27 cellular contexts compared by ENCODE assay signal in the genomic region with DNA sequence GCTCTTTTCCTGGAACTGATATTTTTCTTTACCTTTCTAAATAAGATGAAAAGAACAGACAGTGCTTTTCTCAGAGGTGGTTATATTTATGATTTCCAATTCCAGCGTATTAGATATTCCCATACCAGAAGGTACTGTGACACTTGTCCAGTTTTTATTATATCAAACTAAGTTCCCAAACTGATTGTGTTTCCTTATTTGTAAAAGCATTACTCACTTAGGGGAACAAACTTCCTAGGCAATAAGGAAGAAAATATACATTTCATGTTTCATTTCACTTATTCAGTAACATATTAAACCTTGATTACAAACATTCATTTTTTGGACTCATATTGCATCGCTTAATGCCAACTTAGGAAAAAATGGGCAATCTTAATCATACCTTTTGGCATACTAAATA.
"Had no signal": no experiment of that assay in that cellular context is flagged by ENCODE, and none has a peak within 500 bp of the region (broad histone marks: within the 10 kb centered on the region; RNA-seq: fewer than 3 reads in every experiment).

No MANE protein-coding gene starts in this region.

- DNase-seq: stimulated activated CD4-positive, alpha-beta T cell treated with anti-CD3 and anti-CD28 coated beads, Interleukin-2, amount 100 ng/mL, for 48 hours; stimulated activated CD4-positive, alpha-beta T cell treated with anti-CD3 and anti-CD28 coated beads, Interleukin-4, amount 100 ng/mL, for 1 hour; stimulated activated CD4-positive, alpha-beta T cell treated with anti-CD3 and anti-CD28 coated beads, Interleukin-4, amount 100 ng/mL, for 24 hours; stimulated activated CD4-positive, alpha-beta T cell treated with anti-CD3 and anti-CD28 coated beads, Interleukin-4, amount 100 ng/mL, for 4 hours; stimulated activated CD8-positive, alpha-beta memory T cell treated with anti-CD3 and anti-CD28 coated beads, Interleukin-4, amount 100 ng/mL, for 48 hours; stimulated activated naive B cell treated with anti-CD40 and anti-IgM and Interleukin-4, amounts not matched to agents 10 μg/mL and 1 μg/mL and 100 μg/mL, for 72 hours; stimulated activated naive CD4-positive, alpha-beta T cell; stimulated activated naive CD4-positive, alpha-beta T cell treated with Interleukin-2 at 50 U/mL for 16 hours; stimulated activated naive CD8-positive, alpha-beta T cell treated with anti-CD3 and anti-CD28 coated beads, Interleukin-15, amount 100 ng/mL, for 72 hours; stimulated activated naive CD8-positive, alpha-beta T cell treated with anti-CD3 and anti-CD28 coated beads, Interleukin-15, Interleukin-2, amounts not matched to agents 100 U/mL and 50 U/mL, for 24 hours; stomach; substantia nigra; testis; thyroid gland; tibial artery; transverse colon; trophoblast cell; upper lobe of left lung; upper lobe of right lung; uterus had no signal

- ATAC-seq: stimulated activated effector memory CD8-positive, alpha-beta T cell treated with anti-CD3 and anti-CD28 coated beads, Interleukin-12 subunit alpha, Interleukin-12 subunit beta, amount 100 ng/mL, for 72 hours; stimulated activated memory B cell treated with anti-CD40 and anti-IgM and Interleukin-4, amounts not matched to agents 10 μg/mL and 1 μg/mL and 100 μg/mL, for 72 hours; stimulated activated naive B cell treated with anti-CD40 and anti-IgM and Interleukin-4, amounts not matched to agents 10 μg/mL and 1 μg/mL and 100 μg/mL, for 72 hours; stimulated activated naive CD8-positive, alpha-beta T cell treated with anti-CD3 and anti-CD28 coated beads, Interleukin-15, amount 100 ng/mL, for 72 hours; stimulated activated naive CD8-positive, alpha-beta T cell treated with anti-CD3 and anti-CD28 coated beads, Interleukin-15, Interleukin-2, amounts not matched to agents 100 U/mL and 50 U/mL, for 24 hours; upper lobe of right lung had no signal

- FAIRE-seq: urothelium cell line had no signal

- H3K27me3 ChIP-seq: stomach, suprapubic skin, testis, thyroid gland, tibial artery, tibial nerve, transverse colon, upper lobe of left lung, upper lobe of right lung, uterus, vagina had no signal

- H3K4me3 ChIP-seq: stomach, suprapubic skin, testis, thoracic aorta, thyroid gland, tibial artery, tibial nerve, transverse colon, upper lobe of left lung, upper lobe of right lung, uterus, vagina had no signal

- H3K4me1 ChIP-seq: stomach, suprapubic skin, testis, thyroid gland, tibial artery, tibial nerve, transverse colon, upper lobe of left lung, upper lobe of right lung, uterus, vagina had no signal

- H3K9me3 ChIP-seq: stomach, suprapubic skin, testis, thoracic aorta, thyroid gland, tibial artery, tibial nerve, transverse colon, upper lobe of left lung, upper lobe of right lung, uterus, vagina had no signal

- H3K36me3 ChIP-seq: stomach, suprapubic skin, thoracic aorta, thyroid gland, tibial artery, tibial nerve, transverse colon, upper lobe of left lung, upper lobe of right lung, uterus, vagina had no signal

- H3K27ac ChIP-seq: stomach, suprapubic skin, testis, thoracic aorta, thyroid gland, tibial artery, tibial nerve, transverse colon, upper lobe of left lung, upper lobe of right lung, uterus, vagina had no signal
